1 cellular context compared by ENCODE assay signal in genomic region chr1:43944860-43945259, GRCh38.
TF ChIP-seq lines count a peak whose summit lies in the region.

No MANE protein-coding gene starts in this region.

TF ChIP-seq in GM12878, 131 proteins besides CTCF, POLR2A, EP300 and RAD21:
- no peak for TF ChIP-seq BRCA1 (IDR thresholded peaks at IDR 0.05; ENCODE audit: low read depth, low read length)
- TF ChIP-seq ZNF217 (IDR thresholded peaks at IDR 0.05), result no peak
- TF ChIP-seq RB1 (IDR thresholded peaks at IDR 0.05; ENCODE audit: borderline replicate concordance), result no peak
- no peak for TF ChIP-seq CHD1 (IDR thresholded peaks at IDR 0.05; ENCODE audit: low read depth, low read length)
- TF ChIP-seq E2F4 (IDR thresholded peaks at IDR 0.05; ENCODE audit: low read depth, low read length), result no peak
- TF ChIP-seq SP1 (IDR thresholded peaks at IDR 0.05; ENCODE audit: low read depth, low read length), result no peak
- TF ChIP-seq CEBPB (IDR thresholded peaks at IDR 0.05; ENCODE audit: borderline replicate concordance in 1 of 2, low read depth in 2 of 2, low read length in 2 of 2), result no peak
- no peak for TF ChIP-seq PRDM15 (CRISPR knock-in tag; IDR thresholded peaks at IDR 0.05)
- TF ChIP-seq ZNF687 (IDR thresholded peaks at IDR 0.05), result no peak
- TF ChIP-seq USF2 (IDR thresholded peaks at IDR 0.05; ENCODE audit: borderline replicate concordance, low read depth, low read length), result no peak
- no peak for TF ChIP-seq ZNF274 (IDR thresholded peaks at IDR 0.05; ENCODE audit: insufficient read depth, insufficient read length)
- no peak for TF ChIP-seq RAD51 (IDR thresholded peaks at IDR 0.05)
- TF ChIP-seq ZNF24 (IDR thresholded peaks at IDR 0.05), result no peak
- TF ChIP-seq RUNX3 (IDR thresholded peaks at IDR 0.05; ENCODE audit: low read length), result no peak
- no peak for TF ChIP-seq ATF2 (IDR thresholded peaks at IDR 0.05; ENCODE audit: low read length)
- no peak for TF ChIP-seq SUZ12 (IDR thresholded peaks at IDR 0.05; ENCODE audit: unreplicated experiment)
- TF ChIP-seq SMAD1 (IDR thresholded peaks at IDR 0.05; ENCODE audit: low read depth, partially characterized antibody), result no peak
- TF ChIP-seq JUND (IDR thresholded peaks at IDR 0.05; ENCODE audit: low read depth, low read length), result no peak
